21 cellular contexts compared by ENCODE assay signal in the genomic region with DNA sequence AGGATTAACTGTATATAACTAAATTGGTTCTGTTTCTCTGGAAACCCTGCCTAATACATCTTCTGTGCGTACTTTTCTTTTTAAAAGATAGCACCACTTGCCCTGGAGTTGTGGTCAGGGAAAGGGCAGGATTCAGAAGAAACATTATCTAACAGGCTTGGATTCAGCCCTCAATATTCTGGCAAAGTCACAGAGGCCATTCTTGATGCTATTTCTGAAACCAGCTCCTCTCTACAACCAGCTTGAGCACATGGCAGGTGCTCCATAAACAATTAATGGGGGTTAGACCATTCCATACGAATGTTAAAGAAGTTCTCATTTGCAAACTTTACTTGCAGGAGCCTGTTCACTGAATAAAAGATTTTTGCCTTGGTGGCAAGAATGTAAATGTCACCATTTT.
"Had no signal": no experiment of that assay in that cellular context is flagged by ENCODE, and none has a peak within 500 bp of the region (broad histone marks: within the 10 kb centered on the region; RNA-seq: fewer than 3 reads in every experiment).

No MANE protein-coding gene starts in this region.

- H3K4me2 ChIP-seq: SK-N-SH had no signal

- H3K27ac ChIP-seq: HL-60 had no signal

- ATAC-seq: Panc1, PC-3 had no signal

- DNase-seq: KBM-7, NCI-H1092 treated with DMSO at 0.1 percent for 48 hours, NCI-H1436, NCI-H187, NCI-H2029, NCI-H2081 treated with DMSO at 0.1 percent for 48 hours, NCI-H2171, NCI-H226, NCI-H446, NCI-H510A, NCI-H524 treated with DMSO at 0.1 percent for 48 hours, NCI-H69, NCI-H774, PC-3, SHP77, SK-N-SH, SW 1271 had no signal

- H3K27me3 ChIP-seq: MG63 had no signal

- H3K9me3 ChIP-seq: MG63, SK-N-SH had no signal

- H3K4me3 ChIP-seq: MG63 had no signal

- H3K9ac ChIP-seq: SK-N-SH had no signal

- H3K36me3 ChIP-seq: MG63 had no signal

- FAIRE-seq: HTR-8/SVneo had no signal
